12 cellular contexts compared by ENCODE assay signal in genomic region chr11:40281055-40281580, GRCh38.
A peak's percentile ranks its signal among the peaks of the same experiment; 100 is the strongest.
DNase-seq lines count a peak whose midpoint lies in the region; ATAC-seq, FAIRE-seq and TF ChIP-seq lines count a peak whose summit lies in the region.
"Had no signal": no experiment of that assay in that cellular context is flagged by ENCODE, and none has a peak within 500 bp of the region (broad histone marks: within the 10 kb centered on the region; RNA-seq: fewer than 3 reads in every experiment).

No MANE protein-coding gene starts in this region.

- H3K79me2 ChIP-seq in astrocyte (ENCODE audit: insufficient read depth, low read length) (no peaks in the 10 kb centered on the region), mesendoderm (ENCODE audit: control insufficient read depth, insufficient read depth, low read length) (no peaks in the 10 kb centered on the region)

- TF ChIP-seq POLR2A in GM12891 (IDR thresholded peaks at IDR 0.05; ENCODE audit: low read depth, low read length) = no peak

- no peaks in the 10 kb centered on the region for H3K9me3 Mint-ChIP-seq in astrocyte (ENCODE audit: unreplicated experiment)
- H3K9me3 Mint-ChIP-seq in stimulated activated effector memory CD8-positive, alpha-beta T cell treated with anti-CD3 and anti-CD28 coated beads, Interleukin-12 subunit alpha, Interleukin-12 subunit beta, amount 100 ng/mL, for 72 hours = peaks cover 22% of the 10 kb centered on the region
- peaks cover 14 to 30% of the 10 kb centered on the region in 2 donors for H3K9me3 Mint-ChIP-seq in activated naive CD4-positive, alpha-beta T cell treated with anti-CD3 and anti-CD28 coated beads, Interleukin-2, amount 50 U/mL, for 72 hours

- H3K27ac Mint-ChIP-seq in astrocyte (ENCODE audit: unreplicated experiment) = peak overlapping the region; percentile 70
- H3K27ac Mint-ChIP-seq in stimulated activated effector memory CD8-positive, alpha-beta T cell treated with anti-CD3 and anti-CD28 coated beads, Interleukin-12 subunit alpha, Interleukin-12 subunit beta, amount 100 ng/mL, for 72 hours = no peak overlapping the region
- no peak overlapping the region for H3K27ac Mint-ChIP-seq in activated naive CD4-positive, alpha-beta T cell treated with anti-CD3 and anti-CD28 coated beads, Interleukin-2, amount 50 U/mL, for 72 hours
- H3K27ac Mint-ChIP-seq: activated CD8-positive, alpha-beta T cell treated with anti-CD3 and anti-CD28 coated beads for 36 hours; activated naive CD8-positive, alpha-beta T cell treated with anti-CD3 and anti-CD28 coated beads for 36 hours had no signal

- H3K27me3 ChIP-seq in H7 (ENCODE audit: control insufficient read depth, insufficient read depth, low read length) = peaks cover 10% of the 10 kb centered on the region
- no peaks in the 10 kb centered on the region for H3K27me3 ChIP-seq in astrocyte (ENCODE audit: insufficient read depth, low read length)
- no peaks in the 10 kb centered on the region for H3K27me3 ChIP-seq in mesendoderm (ENCODE audit: insufficient read depth, low read length, poor library complexity)

- H3K9me3 ChIP-seq in astrocyte (ENCODE audit: insufficient read depth, low read depth, low read length) = no peaks in the 10 kb centered on the region

- FAIRE-seq in GM12891 (lab: Jason Lieb, UNC) = peak; percentile 33
- FAIRE-seq in astrocyte (lab: Jason Lieb, UNC) = no peak

- no peaks in the 10 kb centered on the region for H4K20me1 ChIP-seq in astrocyte (ENCODE audit: insufficient read depth, low read length)

- H3K27me3 Mint-ChIP-seq in astrocyte (ENCODE audit: low read depth, unreplicated experiment) = no peaks in the 10 kb centered on the region
- H3K27me3 Mint-ChIP-seq: activated CD8-positive, alpha-beta T cell treated with anti-CD3 and anti-CD28 coated beads for 36 hours; activated naive CD8-positive, alpha-beta T cell treated with anti-CD3 and anti-CD28 coated beads for 36 hours had no signal

- peak overlapping the region; percentile 42 for H2AFZ ChIP-seq in astrocyte (ENCODE audit: low read depth, low read length)

- H3K36me3 Mint-ChIP-seq in astrocyte (ENCODE audit: low read depth, unreplicated experiment) = no peaks in the 10 kb centered on the region
- H3K36me3 Mint-ChIP-seq in stimulated activated effector memory CD8-positive, alpha-beta T cell treated with anti-CD3 and anti-CD28 coated beads, Interleukin-12 subunit alpha, Interleukin-12 subunit beta, amount 100 ng/mL, for 72 hours = no peaks in the 10 kb centered on the region
- H3K36me3 Mint-ChIP-seq in activated naive CD4-positive, alpha-beta T cell treated with anti-CD3 and anti-CD28 coated beads, Interleukin-2, amount 50 U/mL, for 72 hours = no peaks in the 10 kb centered on the region
- H3K36me3 Mint-ChIP-seq: activated naive CD8-positive, alpha-beta T cell treated with anti-CD3 and anti-CD28 coated beads for 36 hours had no signal

- WGBS in mesendoderm (ENCODE audit: extremely low coverage, insufficient coverage, low lambda C conversion rate) = no CpG with 5 or more reads among the region's 6 CpGs

- H3K36me3 ChIP-seq in H7 (replicated peaks; ENCODE audit: control insufficient read depth, insufficient read depth, low read length) (no peaks in the 10 kb centered on the region), astrocyte (ENCODE audit: insufficient read depth, low read length) (no peaks in the 10 kb centered on the region), mesendoderm (ENCODE audit: control insufficient read depth, insufficient read depth, low read length) (no peaks in the 10 kb centered on the region)

- no peak overlapping the region for H3K4ac ChIP-seq in mesendoderm (ENCODE audit: low read depth, low read length)

- H2BK120ac ChIP-seq in mesendoderm (ENCODE audit: low read depth, low read length) = no peak overlapping the region

- no peaks in the 10 kb centered on the region for H3K79me1 ChIP-seq in mesendoderm (ENCODE audit: low read length)

- no peak overlapping the region for H4K5ac ChIP-seq in mesendoderm (ENCODE audit: low read length)

- DNase-seq in GM12891 (ENCODE audit: insufficient read length, low spot score) (no peak), H7 (no peak), astrocyte (ENCODE audit: low read depth) (peak; percentile 53), mesendoderm (peak; percentile 33), occipital lobe (lab: John Stamatoyannopoulos, UW) (no peak), CD1c-positive myeloid dendritic cell (ENCODE audit: extremely low spot score) (no peak)
- DNase-seq in stimulated activated effector memory CD8-positive, alpha-beta T cell treated with anti-CD3 and anti-CD28 coated beads, Interleukin-12 subunit alpha, Interleukin-12 subunit beta, amount 100 ng/mL, for 72 hours (ENCODE audit: low spot score in 2 of 2) = no peak
- DNase-seq in activated naive CD4-positive, alpha-beta T cell treated with anti-CD3 and anti-CD28 coated beads, Interleukin-2, amount 50 U/mL, for 72 hours (ENCODE audit: low spot score in 2 of 2) = no peak
- DNase-seq: activated CD8-positive, alpha-beta T cell treated with anti-CD3 and anti-CD28 coated beads for 36 hours; activated naive CD8-positive, alpha-beta T cell treated with anti-CD3 and anti-CD28 coated beads for 36 hours; effector CD8-positive, alpha-beta T cell; NCI-H510A had no signal

- H3K9ac ChIP-seq in astrocyte (ENCODE audit: low read length) = peak overlapping the region; percentile 59
- no peak overlapping the region for H3K9ac ChIP-seq in mesendoderm (ENCODE audit: low read length)

- H3K27ac ChIP-seq in astrocyte (ENCODE audit: low read depth, low read length) (peak overlapping the region; percentile 7), mesendoderm (ENCODE audit: low read depth, low read length) (no peak overlapping the region)

- H3K4me1 ChIP-seq in astrocyte (ENCODE audit: insufficient read depth, low read length) (no peaks in the 10 kb centered on the region), mesendoderm (ENCODE audit: control insufficient read depth, low read depth, low read length) (no peaks in the 10 kb centered on the region)

- no peak overlapping the region for H3K56ac ChIP-seq in mesendoderm (ENCODE audit: low read length)

- no peak overlapping the region for H3K23ac ChIP-seq in mesendoderm (ENCODE audit: low read length)

- no peak overlapping the region for H2BK15ac ChIP-seq in mesendoderm (replicated peaks; ENCODE audit: low read depth)

- H4K8ac ChIP-seq in mesendoderm (ENCODE audit: low read depth, low read length) = no peak overlapping the region

- no peak for ATAC-seq in stimulated activated effector memory CD8-positive, alpha-beta T cell treated with anti-CD3 and anti-CD28 coated beads, Interleukin-12 subunit alpha, Interleukin-12 subunit beta, amount 100 ng/mL, for 72 hours
- ATAC-seq in activated naive CD4-positive, alpha-beta T cell treated with anti-CD3 and anti-CD28 coated beads, Interleukin-2, amount 50 U/mL, for 72 hours = no peak
- ATAC-seq: activated CD8-positive, alpha-beta T cell treated with anti-CD3 and anti-CD28 coated beads for 36 hours had no signal

- no peak for TF ChIP-seq CTCF in astrocyte (IDR thresholded peaks at IDR 0.05; ENCODE audit: insufficient read depth, low read depth, low read length)

- H3K4me3 ChIP-seq in H7 (ENCODE audit: insufficient read depth, low read depth, low read length) (peak overlapping the region; percentile 3; the same call in 1 of the 2 replicates), astrocyte (ENCODE audit: insufficient read depth, low read depth, low read length) (peak overlapping the region; percentile 23), mesendoderm (ENCODE audit: low read length) (no peak overlapping the region)

- H3K4me3 Mint-ChIP-seq in astrocyte (ENCODE audit: unreplicated experiment) = no peak overlapping the region
- no peak overlapping the region for H3K4me3 Mint-ChIP-seq in stimulated activated effector memory CD8-positive, alpha-beta T cell treated with anti-CD3 and anti-CD28 coated beads, Interleukin-12 subunit alpha, Interleukin-12 subunit beta, amount 100 ng/mL, for 72 hours
- H3K4me3 Mint-ChIP-seq: activated CD8-positive, alpha-beta T cell treated with anti-CD3 and anti-CD28 coated beads for 36 hours; activated naive CD8-positive, alpha-beta T cell treated with anti-CD3 and anti-CD28 coated beads for 36 hours had no signal

- no peak overlapping the region for H3K18ac ChIP-seq in mesendoderm (ENCODE audit: low read length)

- no peak overlapping the region for H2AK5ac ChIP-seq in mesendoderm (ENCODE audit: low read length)

- H3K4me2 ChIP-seq in astrocyte (ENCODE audit: low read length) (peak overlapping the region; percentile 69), mesendoderm (ENCODE audit: low read length) (no peak overlapping the region)

- no peak overlapping the region for H2BK5ac ChIP-seq in mesendoderm (ENCODE audit: low read length)

- peaks cover 9% of the 10 kb centered on the region for H3K4me1 Mint-ChIP-seq in astrocyte (ENCODE audit: low read depth, unreplicated experiment)
- H3K4me1 Mint-ChIP-seq in stimulated activated effector memory CD8-positive, alpha-beta T cell treated with anti-CD3 and anti-CD28 coated beads, Interleukin-12 subunit alpha, Interleukin-12 subunit beta, amount 100 ng/mL, for 72 hours = no peaks in the 10 kb centered on the region
- H3K4me1 Mint-ChIP-seq: activated naive CD8-positive, alpha-beta T cell treated with anti-CD3 and anti-CD28 coated beads for 36 hours had no signal

TF ChIP-seq in GM12891, 5 proteins besides CTCF, POLR2A, EP300 and RAD21:
- TF ChIP-seq TAF1 (IDR thresholded peaks at IDR 0.05; ENCODE audit: low read depth, low read length) = no peak
- TF ChIP-seq SPI1 (IDR thresholded peaks at IDR 0.05; ENCODE audit: low read depth, low read length) = no peak
- no peak for TF ChIP-seq POLR2AphosphoS5 (IDR thresholded peaks at IDR 0.05; ENCODE audit: low read depth, low read length)

Comparison
In these comparisons a context has a peak if more than half of its experiments do, and no peak if none do; other contexts are left out.
1. DNase-seq: peak in astrocyte (single experiment) and mesendoderm (single experiment); none in GM12891 (single experiment), H7 (single experiment), occipital lobe (single experiment), CD1c-positive myeloid dendritic cell (single experiment), stimulated activated effector memory CD8-positive, alpha-beta T cell treated with anti-CD3 and anti-CD28 coated beads, Interleukin-12 subunit alpha, Interleukin-12 subunit beta, amount 100 ng/mL, for 72 hours (0 of 2) and activated naive CD4-positive, alpha-beta T cell treated with anti-CD3 and anti-CD28 coated beads, Interleukin-2, amount 50 U/mL, for 72 hours (0 of 2).